1 cellular context compared by ENCODE assay signal in the genomic region with DNA sequence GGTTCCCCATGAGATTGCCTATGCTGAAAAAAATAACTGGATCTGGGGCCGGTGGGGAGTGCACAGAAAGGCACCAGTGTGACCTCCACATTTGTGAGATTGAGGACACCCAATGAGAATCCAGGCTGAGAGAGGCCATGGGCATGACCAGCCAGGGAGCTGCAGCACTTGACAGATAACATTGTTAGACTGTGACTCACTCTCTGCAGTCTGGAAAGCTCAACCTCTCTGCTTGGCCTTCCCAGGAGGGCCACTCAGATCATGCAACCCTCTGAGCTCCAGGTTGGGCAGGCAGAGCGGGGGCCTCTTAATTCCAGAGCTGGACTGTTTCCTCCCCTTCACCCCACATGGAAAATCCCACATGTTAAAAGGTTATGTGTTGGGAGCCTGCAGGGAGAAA.
TF ChIP-seq lines count a peak whose summit lies in the region.

No MANE protein-coding gene starts in this region.

TF ChIP-seq in HEK293, 187 proteins besides CTCF, POLR2A, EP300 and RAD21 (continued from another document and continues in another):
- TF ChIP-seq, protein P1, sequence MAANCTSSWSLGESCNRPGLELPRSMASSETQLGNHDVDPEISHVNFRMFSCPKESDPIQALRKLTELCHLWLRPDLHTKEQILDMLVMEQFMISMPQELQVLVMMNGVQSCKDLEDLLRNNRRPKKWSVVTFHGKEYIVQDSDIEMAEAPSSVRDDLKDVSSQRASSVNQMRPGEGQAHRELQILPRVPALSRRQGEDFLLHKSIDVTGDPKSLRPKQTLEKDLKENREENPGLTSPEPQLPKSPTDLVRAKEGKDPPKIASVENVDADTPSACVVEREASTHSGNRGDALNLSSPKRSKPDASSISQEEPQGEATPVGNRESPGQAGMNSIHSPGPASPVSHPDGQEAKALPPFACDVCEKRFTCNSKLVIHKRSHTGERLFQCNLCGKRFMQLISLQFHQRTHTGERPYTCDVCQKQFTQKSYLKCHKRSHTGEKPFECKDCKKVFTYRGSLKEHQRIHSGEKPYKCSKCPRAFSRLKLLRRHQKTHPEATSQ (tag by site-specific recombination; IDR thresholded peaks at IDR 0.05) = no peak
- TF ChIP-seq, protein P2, sequence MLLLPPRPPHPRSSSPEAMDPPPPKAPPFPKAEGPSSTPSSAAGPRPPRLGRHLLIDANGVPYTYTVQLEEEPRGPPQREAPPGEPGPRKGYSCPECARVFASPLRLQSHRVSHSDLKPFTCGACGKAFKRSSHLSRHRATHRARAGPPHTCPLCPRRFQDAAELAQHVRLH (tag by site-specific recombination; IDR thresholded peaks at IDR 0.05) = no peak
- TF ChIP-seq ZNF610 (tag by site-specific recombination; IDR thresholded peaks at IDR 0.05; ENCODE audit: borderline replicate concordance) (no peak), ZNF223 (tag by site-specific recombination; IDR thresholded peaks at IDR 0.05) (no peak), ZNF394 (tag by site-specific recombination; IDR thresholded peaks at IDR 0.05; ENCODE audit: borderline replicate concordance) (peak; percentile 33; the same call in 1 of the 2 replicates), ZNF830 (tag by site-specific recombination; IDR thresholded peaks at IDR 0.05; ENCODE audit: low read depth) (no peak), ZNF658 (tag by site-specific recombination; IDR thresholded peaks at IDR 0.05) (no peak), ZNF76 (tag by site-specific recombination; IDR thresholded peaks at IDR 0.05; ENCODE audit: borderline replicate concordance, low read depth) (no peak), GLIS1 (tag by site-specific recombination; IDR thresholded peaks at IDR 0.05) (peak; percentile 64; the same call in 1 of the 2 replicates), IKZF3 (tag by site-specific recombination; IDR thresholded peaks at IDR 0.05) (no peak), ZNF544 (tag by site-specific recombination; IDR thresholded peaks at IDR 0.05) (no peak), MEIS1 (CRISPR knock-in tag; IDR thresholded peaks at IDR 0.05; ENCODE audit: borderline replicate concordance) (no peak), KLF10 (tag by site-specific recombination; IDR thresholded peaks at IDR 0.05) (no peak), ZNF404 (tag by site-specific recombination; IDR thresholded peaks at IDR 0.05) (no peak), ZNF121 (tag by site-specific recombination; IDR thresholded peaks at IDR 0.05) (no peak), ZNF664 (tag by site-specific recombination; IDR thresholded peaks at IDR 0.05) (no peak), GLIS2 (tag by site-specific recombination; IDR thresholded peaks at IDR 0.05) (0 out of 2 replicates have a peak, but pooled peaks have one; percentile 24), ZNF48 (tag by site-specific recombination; IDR thresholded peaks at IDR 0.05) (no peak), ZNF311 (tag by site-specific recombination; IDR thresholded peaks at IDR 0.05; ENCODE audit: borderline replicate concordance) (no peak), ZNF16 (tag by site-specific recombination; IDR thresholded peaks at IDR 0.05; ENCODE audit: low read depth) (no peak), ZNF473 (tag by site-specific recombination; IDR thresholded peaks at IDR 0.05) (no peak), ZNF701 (tag by site-specific recombination; IDR thresholded peaks at IDR 0.05) (no peak), SP2 (tag by site-specific recombination; IDR thresholded peaks at IDR 0.05) (no peak), ZNF174 (tag by site-specific recombination; IDR thresholded peaks at IDR 0.05) (no peak), KLF9 (tag by site-specific recombination; IDR thresholded peaks at IDR 0.05; ENCODE audit: low read depth) (no peak)
- TF ChIP-seq, protein P3, sequence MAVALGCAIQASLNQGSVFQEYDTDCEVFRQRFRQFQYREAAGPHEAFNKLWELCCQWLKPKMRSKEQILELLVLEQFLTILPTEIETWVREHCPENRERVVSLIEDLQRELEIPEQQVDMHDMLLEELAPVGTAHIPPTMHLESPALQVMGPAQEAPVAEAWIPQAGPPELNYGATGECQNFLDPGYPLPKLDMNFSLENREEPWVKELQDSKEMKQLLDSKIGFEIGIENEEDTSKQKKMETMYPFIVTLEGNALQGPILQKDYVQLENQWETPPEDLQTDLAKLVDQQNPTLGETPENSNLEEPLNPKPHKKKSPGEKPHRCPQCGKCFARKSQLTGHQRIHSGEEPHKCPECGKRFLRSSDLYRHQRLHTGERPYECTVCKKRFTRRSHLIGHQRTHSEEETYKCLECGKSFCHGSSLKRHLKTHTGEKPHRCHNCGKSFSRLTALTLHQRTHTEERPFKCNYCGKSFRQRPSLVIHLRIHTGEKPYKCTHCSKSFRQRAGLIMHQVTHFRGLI (tag by site-specific recombination; IDR thresholded peaks at IDR 0.05) = peak; percentile 60; the same call in 1 of the 2 replicates
- TF ChIP-seq, protein P4, sequence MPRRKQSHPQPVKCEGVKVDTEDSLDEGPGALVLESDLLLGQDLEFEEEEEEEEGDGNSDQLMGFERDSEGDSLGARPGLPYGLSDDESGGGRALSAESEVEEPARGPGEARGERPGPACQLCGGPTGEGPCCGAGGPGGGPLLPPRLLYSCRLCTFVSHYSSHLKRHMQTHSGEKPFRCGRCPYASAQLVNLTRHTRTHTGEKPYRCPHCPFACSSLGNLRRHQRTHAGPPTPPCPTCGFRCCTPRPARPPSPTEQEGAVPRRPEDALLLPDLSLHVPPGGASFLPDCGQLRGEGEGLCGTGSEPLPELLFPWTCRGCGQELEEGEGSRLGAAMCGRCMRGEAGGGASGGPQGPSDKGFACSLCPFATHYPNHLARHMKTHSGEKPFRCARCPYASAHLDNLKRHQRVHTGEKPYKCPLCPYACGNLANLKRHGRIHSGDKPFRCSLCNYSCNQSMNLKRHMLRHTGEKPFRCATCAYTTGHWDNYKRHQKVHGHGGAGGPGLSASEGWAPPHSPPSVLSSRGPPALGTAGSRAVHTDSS (tag by site-specific recombination; IDR thresholded peaks at IDR 0.05) = no peak
- TF ChIP-seq, protein P5, sequence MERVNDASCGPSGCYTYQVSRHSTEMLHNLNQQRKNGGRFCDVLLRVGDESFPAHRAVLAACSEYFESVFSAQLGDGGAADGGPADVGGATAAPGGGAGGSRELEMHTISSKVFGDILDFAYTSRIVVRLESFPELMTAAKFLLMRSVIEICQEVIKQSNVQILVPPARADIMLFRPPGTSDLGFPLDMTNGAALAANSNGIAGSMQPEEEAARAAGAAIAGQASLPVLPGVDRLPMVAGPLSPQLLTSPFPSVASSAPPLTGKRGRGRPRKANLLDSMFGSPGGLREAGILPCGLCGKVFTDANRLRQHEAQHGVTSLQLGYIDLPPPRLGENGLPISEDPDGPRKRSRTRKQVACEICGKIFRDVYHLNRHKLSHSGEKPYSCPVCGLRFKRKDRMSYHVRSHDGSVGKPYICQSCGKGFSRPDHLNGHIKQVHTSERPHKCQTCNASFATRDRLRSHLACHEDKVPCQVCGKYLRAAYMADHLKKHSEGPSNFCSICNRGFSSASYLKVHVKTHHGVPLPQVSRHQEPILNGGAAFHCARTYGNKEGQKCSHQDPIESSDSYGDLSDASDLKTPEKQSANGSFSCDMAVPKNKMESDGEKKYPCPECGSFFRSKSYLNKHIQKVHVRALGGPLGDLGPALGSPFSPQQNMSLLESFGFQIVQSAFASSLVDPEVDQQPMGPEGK (tag by site-specific recombination; IDR thresholded peaks at IDR 0.05) = 0 out of 2 replicates have a peak, but pooled peaks have one; percentile 20
- TF ChIP-seq, protein P6, sequence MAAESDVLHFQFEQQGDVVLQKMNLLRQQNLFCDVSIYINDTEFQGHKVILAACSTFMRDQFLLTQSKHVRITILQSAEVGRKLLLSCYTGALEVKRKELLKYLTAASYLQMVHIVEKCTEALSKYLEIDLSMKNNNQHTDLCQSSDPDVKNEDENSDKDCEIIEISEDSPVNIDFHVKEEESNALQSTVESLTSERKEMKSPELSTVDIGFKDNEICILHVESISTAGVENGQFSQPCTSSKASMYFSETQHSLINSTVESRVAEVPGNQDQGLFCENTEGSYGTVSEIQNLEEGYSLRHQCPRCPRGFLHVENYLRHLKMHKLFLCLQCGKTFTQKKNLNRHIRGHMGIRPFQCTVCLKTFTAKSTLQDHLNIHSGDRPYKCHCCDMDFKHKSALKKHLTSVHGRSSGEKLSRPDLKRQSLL (tag by site-specific recombination; IDR thresholded peaks at IDR 0.05) = no peak
- TF ChIP-seq, protein P7, sequence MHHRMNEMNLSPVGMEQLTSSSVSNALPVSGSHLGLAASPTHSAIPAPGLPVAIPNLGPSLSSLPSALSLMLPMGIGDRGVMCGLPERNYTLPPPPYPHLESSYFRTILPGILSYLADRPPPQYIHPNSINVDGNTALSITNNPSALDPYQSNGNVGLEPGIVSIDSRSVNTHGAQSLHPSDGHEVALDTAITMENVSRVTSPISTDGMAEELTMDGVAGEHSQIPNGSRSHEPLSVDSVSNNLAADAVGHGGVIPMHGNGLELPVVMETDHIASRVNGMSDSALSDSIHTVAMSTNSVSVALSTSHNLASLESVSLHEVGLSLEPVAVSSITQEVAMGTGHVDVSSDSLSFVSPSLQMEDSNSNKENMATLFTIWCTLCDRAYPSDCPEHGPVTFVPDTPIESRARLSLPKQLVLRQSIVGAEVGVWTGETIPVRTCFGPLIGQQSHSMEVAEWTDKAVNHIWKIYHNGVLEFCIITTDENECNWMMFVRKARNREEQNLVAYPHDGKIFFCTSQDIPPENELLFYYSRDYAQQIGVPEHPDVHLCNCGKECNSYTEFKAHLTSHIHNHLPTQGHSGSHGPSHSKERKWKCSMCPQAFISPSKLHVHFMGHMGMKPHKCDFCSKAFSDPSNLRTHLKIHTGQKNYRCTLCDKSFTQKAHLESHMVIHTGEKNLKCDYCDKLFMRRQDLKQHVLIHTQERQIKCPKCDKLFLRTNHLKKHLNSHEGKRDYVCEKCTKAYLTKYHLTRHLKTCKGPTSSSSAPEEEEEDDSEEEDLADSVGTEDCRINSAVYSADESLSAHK (tag by site-specific recombination; IDR thresholded peaks at IDR 0.05) = no peak
- TF ChIP-seq, protein P8, sequence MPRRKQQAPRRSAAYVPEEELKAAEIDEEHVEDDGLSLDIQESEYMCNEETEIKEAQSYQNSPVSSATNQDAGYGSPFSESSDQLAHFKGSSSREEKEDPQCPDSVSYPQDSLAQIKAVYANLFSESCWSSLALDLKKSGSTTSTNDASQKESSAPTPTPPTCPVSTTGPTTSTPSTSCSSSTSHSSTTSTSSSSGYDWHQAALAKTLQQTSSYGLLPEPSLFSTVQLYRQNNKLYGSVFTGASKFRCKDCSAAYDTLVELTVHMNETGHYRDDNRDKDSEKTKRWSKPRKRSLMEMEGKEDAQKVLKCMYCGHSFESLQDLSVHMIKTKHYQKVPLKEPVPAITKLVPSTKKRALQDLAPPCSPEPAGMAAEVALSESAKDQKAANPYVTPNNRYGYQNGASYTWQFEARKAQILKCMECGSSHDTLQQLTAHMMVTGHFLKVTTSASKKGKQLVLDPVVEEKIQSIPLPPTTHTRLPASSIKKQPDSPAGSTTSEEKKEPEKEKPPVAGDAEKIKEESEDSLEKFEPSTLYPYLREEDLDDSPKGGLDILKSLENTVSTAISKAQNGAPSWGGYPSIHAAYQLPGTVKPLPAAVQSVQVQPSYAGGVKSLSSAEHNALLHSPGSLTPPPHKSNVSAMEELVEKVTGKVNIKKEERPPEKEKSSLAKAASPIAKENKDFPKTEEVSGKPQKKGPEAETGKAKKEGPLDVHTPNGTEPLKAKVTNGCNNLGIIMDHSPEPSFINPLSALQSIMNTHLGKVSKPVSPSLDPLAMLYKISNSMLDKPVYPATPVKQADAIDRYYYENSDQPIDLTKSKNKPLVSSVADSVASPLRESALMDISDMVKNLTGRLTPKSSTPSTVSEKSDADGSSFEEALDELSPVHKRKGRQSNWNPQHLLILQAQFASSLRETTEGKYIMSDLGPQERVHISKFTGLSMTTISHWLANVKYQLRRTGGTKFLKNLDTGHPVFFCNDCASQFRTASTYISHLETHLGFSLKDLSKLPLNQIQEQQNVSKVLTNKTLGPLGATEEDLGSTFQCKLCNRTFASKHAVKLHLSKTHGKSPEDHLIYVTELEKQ (tag by site-specific recombination; IDR thresholded peaks at IDR 0.05; ENCODE audit: borderline replicate concordance) = no peak
- TF ChIP-seq, protein P9, sequence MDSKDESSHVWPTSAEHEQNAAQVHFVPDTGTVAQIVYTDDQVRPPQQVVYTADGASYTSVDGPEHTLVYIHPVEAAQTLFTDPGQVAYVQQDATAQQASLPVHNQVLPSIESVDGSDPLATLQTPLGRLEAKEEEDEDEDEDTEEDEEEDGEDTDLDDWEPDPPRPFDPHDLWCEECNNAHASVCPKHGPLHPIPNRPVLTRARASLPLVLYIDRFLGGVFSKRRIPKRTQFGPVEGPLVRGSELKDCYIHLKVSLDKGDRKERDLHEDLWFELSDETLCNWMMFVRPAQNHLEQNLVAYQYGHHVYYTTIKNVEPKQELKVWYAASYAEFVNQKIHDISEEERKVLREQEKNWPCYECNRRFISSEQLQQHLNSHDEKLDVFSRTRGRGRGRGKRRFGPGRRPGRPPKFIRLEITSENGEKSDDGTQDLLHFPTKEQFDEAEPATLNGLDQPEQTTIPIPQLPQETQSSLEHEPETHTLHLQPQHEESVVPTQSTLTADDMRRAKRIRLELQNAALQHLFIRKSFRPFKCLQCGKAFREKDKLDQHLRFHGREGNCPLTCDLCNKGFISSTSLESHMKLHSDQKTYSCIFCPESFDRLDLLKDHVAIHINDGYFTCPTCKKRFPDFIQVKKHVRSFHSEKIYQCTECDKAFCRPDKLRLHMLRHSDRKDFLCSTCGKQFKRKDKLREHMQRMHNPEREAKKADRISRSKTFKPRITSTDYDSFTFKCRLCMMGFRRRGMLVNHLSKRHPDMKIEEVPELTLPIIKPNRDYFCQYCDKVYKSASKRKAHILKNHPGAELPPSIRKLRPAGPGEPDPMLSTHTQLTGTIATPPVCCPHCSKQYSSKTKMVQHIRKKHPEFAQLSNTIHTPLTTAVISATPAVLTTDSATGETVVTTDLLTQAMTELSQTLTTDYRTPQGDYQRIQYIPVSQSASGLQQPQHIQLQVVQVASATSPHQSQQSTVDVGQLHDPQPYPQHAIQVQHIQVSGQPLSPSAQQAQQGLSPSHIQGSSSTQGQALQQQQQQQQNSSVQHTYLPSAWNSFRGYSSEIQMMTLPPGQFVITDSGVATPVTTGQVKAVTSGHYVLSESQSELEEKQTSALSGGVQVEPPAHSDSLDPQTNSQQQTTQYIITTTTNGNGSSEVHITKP (tag by site-specific recombination; IDR thresholded peaks at IDR 0.05) = peak; percentile 94
- TF ChIP-seq, protein P10, sequence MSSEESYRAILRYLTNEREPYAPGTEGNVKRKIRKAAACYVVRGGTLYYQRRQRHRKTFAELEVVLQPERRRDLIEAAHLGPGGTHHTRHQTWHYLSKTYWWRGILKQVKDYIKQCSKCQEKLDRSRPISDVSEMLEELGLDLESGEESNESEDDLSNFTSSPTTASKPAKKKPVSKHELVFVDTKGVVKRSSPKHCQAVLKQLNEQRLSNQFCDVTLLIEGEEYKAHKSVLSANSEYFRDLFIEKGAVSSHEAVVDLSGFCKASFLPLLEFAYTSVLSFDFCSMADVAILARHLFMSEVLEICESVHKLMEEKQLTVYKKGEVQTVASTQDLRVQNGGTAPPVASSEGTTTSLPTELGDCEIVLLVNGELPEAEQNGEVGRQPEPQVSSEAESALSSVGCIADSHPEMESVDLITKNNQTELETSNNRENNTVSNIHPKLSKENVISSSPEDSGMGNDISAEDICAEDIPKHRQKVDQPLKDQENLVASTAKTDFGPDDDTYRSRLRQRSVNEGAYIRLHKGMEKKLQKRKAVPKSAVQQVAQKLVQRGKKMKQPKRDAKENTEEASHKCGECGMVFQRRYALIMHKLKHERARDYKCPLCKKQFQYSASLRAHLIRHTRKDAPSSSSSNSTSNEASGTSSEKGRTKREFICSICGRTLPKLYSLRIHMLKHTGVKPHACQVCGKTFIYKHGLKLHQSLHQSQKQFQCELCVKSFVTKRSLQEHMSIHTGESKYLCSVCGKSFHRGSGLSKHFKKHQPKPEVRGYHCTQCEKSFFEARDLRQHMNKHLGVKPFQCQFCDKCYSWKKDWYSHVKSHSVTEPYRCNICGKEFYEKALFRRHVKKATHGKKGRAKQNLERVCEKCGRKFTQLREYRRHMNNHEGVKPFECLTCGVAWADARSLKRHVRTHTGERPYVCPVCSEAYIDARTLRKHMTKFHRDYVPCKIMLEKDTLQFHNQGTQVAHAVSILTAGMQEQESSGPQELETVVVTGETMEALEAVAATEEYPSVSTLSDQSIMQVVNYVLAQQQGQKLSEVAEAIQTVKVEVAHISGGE (tag by site-specific recombination; conservative IDR thresholded peaks at IDR 0.05; ENCODE audit: low read depth) = no peak
